Comparison of ENCODE assay signal across 8 cellular contexts in the genomic region with DNA sequence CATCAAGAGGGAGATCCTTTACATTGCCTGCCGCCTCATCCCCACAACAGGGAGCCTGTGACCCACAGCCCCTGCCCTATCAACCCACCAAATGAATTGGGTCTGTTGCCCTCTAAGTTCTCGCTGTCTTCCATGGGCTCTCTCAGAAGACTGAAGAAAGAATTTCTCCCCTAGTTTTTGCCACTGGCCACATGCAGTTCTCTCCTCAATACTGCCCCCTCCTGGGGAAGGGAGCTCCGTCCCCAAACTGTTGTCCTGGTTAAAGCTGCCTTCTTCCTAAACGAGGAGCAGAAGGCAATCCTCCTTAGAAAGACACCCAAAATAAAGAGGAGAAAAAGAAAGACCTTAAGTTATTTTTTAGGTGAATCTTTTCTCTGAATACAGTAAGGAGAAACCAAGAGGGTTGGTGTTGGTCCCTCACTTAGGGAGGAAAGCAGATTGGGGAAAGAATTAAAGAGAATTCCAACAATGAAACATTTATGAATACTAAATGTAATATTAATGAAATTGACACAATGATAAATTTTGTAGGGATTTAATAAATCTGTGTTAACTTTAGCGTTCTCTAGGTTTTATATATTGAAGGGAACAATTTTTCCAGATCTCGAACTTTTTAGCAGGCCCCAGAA. TPM values are rescaled to one million over a fixed set of nuclear protein-coding genes. Genes with fewer than 3 reads are reported as not detected.
DNase-seq lines count a peak whose midpoint lies in the region; ATAC-seq and TF ChIP-seq lines count a peak whose summit lies in the region.

No MANE protein-coding gene starts in this region.

- H3K27ac ChIP-seq in heart right ventricle (no peak overlapping the region), psoas muscle (no peak overlapping the region)

- H3K36me3 ChIP-seq in heart right ventricle (no peaks in the 10 kb centered on the region), psoas muscle (ENCODE audit: insufficient read depth in 1 of 2, low read depth in 1 of 2) (no peaks in the 10 kb centered on the region)

- no peak overlapping the region for H3K4me3 ChIP-seq in heart right ventricle
- no peak overlapping the region for H3K4me3 ChIP-seq in psoas muscle

- ATAC-seq in heart right ventricle (no peak), HG02610 (IDR thresholded peaks at IDR 0.05; ENCODE audit: unreplicated experiment) (peak; percentile 74), psoas muscle (peak in 2 of 4 donors; percentile 47), GM19328 (IDR thresholded peaks at IDR 0.05; ENCODE audit: unreplicated experiment) (no peak)

- DNase-seq in heart right ventricle, result peak in 1 of 2 donors; percentile 29
- DNase-seq in cardiac septum (ENCODE audit: low spot score), result no peak
- DNase-seq in NCI-H524 (lab: John Stamatoyannopoulos, UW), result peak; percentile 14 to 59
- DNase-seq in activated CD4-positive, alpha-beta T cell treated with anti-CD3 and anti-CD28 coated beads, Interleukin-2, amount 50 U/mL, for 48 hours, result peak; percentile 45 to 62
- DNase-seq in fibroblast of peridontal ligament (ENCODE audit: extremely low read depth), result peak; percentile 75
- DNase-seq in psoas muscle, result peak in 1 of 2 donors; percentile 57

- H3K27me3 ChIP-seq in heart right ventricle (peaks cover 0 to 56% (median 8%) of the 10 kb centered on the region in 7 donors), psoas muscle (ENCODE audit: insufficient read depth in 3 of 3, low read length in 2 of 3) (no peaks in the 10 kb centered on the region)

- WGBS in heart right ventricle, 2 donors, result 39 to 46% methylated on average over 6 of the region's 6 CpGs
- WGBS in psoas muscle, 3 donors, result 43 to 50% (median 49%) methylated on average over 6 of the region's 6 CpGs

- intact Hi-C loops in heart right ventricle (cut with DNase I), result loop anchor here in 8 of 10 donors (5.0 to 10.0 kb wide), 4 partner anchors 246 to 1177 kb away; no protein-coding TSS in a partner anchor
- intact Hi-C loops in cardiac septum (cut with DNase I), result loop anchor here (10.0 kb wide), 1 partner anchor 834 kb away; no protein-coding TSS in a partner anchor
- intact Hi-C loops in psoas muscle (cut with DNase I), result loop anchor here (5.0 to 10.0 kb wide), 2 partner anchors 1172 to 1174 kb away; no protein-coding TSS in a partner anchor

- TF ChIP-seq CTCF in heart right ventricle (IDR thresholded peaks at IDR 0.05), result peak; percentile 23 to 75 (median 62)
- peak; percentile 58 for TF ChIP-seq CTCF in psoas muscle (IDR thresholded peaks at IDR 0.05)

- H3K9me3 ChIP-seq in heart right ventricle (no peaks in the 10 kb centered on the region), psoas muscle (no peaks in the 10 kb centered on the region)

- H3K4me1 ChIP-seq in heart right ventricle (no peaks in the 10 kb centered on the region), psoas muscle (no peaks in the 10 kb centered on the region)

RNA-seq across cellular contexts. Expression of gene SATB2, which starts 31.1 kb away (rescaled TPM):
- total RNA-seq in heart right ventricle (1 to 10 TPM in 4 of 10 donors, under 1 TPM in 6; 0.42 to 2.3 (median 0.89) TPM), cardiac septum (1.5 TPM), psoas muscle (1 to 10 TPM in 3 of 4 donors, under 1 TPM in 1; 0.99 to 2.4 (median 1.9) TPM)
- polyA plus RNA-seq in heart right ventricle (under 1 TPM; 0.29 to 0.59 TPM), psoas muscle (1 to 10 TPM in 1 of 3 donors, under 1 TPM in 2; 0.46 to 1.6 (median 0.55) TPM)
